In the genomic region with DNA sequence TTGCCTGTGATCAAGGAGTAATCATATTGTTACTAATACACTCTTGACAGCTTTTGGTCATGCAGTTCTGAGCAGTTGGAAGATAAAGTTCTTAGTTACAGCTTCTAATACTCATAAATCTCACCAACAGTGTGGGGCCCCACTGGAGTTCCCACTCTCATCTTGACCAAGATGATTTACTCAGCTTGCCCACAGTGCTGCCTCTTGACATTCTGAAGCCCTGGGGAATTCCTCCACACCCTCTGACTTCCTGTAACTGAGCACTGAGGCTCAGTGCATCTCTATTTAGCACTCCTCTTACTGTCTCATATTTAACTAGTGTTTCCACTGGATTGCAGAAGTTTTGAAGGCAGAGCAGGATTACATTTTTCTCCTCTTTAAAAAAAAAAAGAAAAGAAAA, we compare ENCODE assay signal across 8 cellular contexts. TPM values are rescaled to one million over a fixed set of nuclear protein-coding genes. Genes with fewer than 3 reads are reported as not detected.
DNase-seq lines count a peak whose midpoint lies in the region; ATAC-seq lines count a peak whose summit lies in the region.

No MANE protein-coding gene starts in this region.

- peaks cover 22% of the 10 kb centered on the region for H3K36me3 Mint-ChIP-seq in activated T-helper 1 cell treated with anti-CD3 and anti-CD28 coated beads, Interleukin-12 subunit alpha, Interleukin-12 subunit beta, Interleukin-2, Interleukin-4 antibody, amounts not matched to agents 30 ng/mL and 10 ng/mL and 1 ng/mL, durations not matched to agents 14 hours and 24 hours and 36 hours (ENCODE audit: low read depth)

- H3K27me3 Mint-ChIP-seq in activated T-helper 1 cell treated with anti-CD3 and anti-CD28 coated beads, Interleukin-12 subunit alpha, Interleukin-12 subunit beta, Interleukin-2, Interleukin-4 antibody, amounts not matched to agents 30 ng/mL and 10 ng/mL and 1 ng/mL, durations not matched to agents 14 hours and 24 hours and 36 hours (ENCODE audit: insufficient read depth) = no peaks in the 10 kb centered on the region

- peak; percentile 58 for ATAC-seq in HG02870 (IDR thresholded peaks at IDR 0.05; ENCODE audit: unreplicated experiment)

- peak overlapping the region; percentile 98 for H3K4me3 Mint-ChIP-seq in activated T-helper 1 cell treated with anti-CD3 and anti-CD28 coated beads, Interleukin-12 subunit alpha, Interleukin-12 subunit beta, Interleukin-2, Interleukin-4 antibody, amounts not matched to agents 30 ng/mL and 10 ng/mL and 1 ng/mL, durations not matched to agents 14 hours and 24 hours and 36 hours

- DNase-seq in DMS 273 (lab: John Stamatoyannopoulos, UW; ENCODE audit: unreplicated experiment) (peak; percentile 7), DMS 273 treated with DMSO at 0.1 percent for 48 hours (lab: John Stamatoyannopoulos, UW) (no peak), OCI-M1 (lab: John Stamatoyannopoulos, UW) (peak; percentile 66), iris pigment epithelial cell (ENCODE audit: low read depth) (peak; percentile 95), D341Med (ENCODE audit: low spot score) (no peak)
- peak; percentile 68 for DNase-seq in activated T-helper 1 cell treated with anti-CD3 and anti-CD28 coated beads, Interleukin-12 subunit alpha, Interleukin-12 subunit beta, Interleukin-2, Interleukin-4 antibody, amounts not matched to agents 30 ng/mL and 10 ng/mL and 1 ng/mL, durations not matched to agents 14 hours and 24 hours and 36 hours (ENCODE audit: low spot score)
- DNase-seq in stimulated activated CD8-positive, alpha-beta memory T cell treated with anti-CD3 and anti-CD28 coated beads, Interleukin-15, amount 100 ng/mL, for 48 hours (ENCODE audit: low read depth in 2 of 2) = peak; percentile 66 to 73

- intact Hi-C loops in activated T-helper 1 cell treated with anti-CD3 and anti-CD28 coated beads, Interleukin-12 subunit alpha, Interleukin-12 subunit beta, Interleukin-2, Interleukin-4 antibody, amounts not matched to agents 30 ng/mL and 10 ng/mL and 1 ng/mL, durations not matched to agents 14 hours and 24 hours and 36 hours (cut with micrococcal nuclease) = loop anchor here (1.0 to 10.0 kb wide), 5 partner anchors 24 to 2002 kb away; a partner anchor contains a TSS

- H3K9me3 Mint-ChIP-seq in activated T-helper 1 cell treated with anti-CD3 and anti-CD28 coated beads, Interleukin-12 subunit alpha, Interleukin-12 subunit beta, Interleukin-2, Interleukin-4 antibody, amounts not matched to agents 30 ng/mL and 10 ng/mL and 1 ng/mL, durations not matched to agents 14 hours and 24 hours and 36 hours = no peaks in the 10 kb centered on the region

- peak overlapping the region; percentile 94 for H3K27ac Mint-ChIP-seq in activated T-helper 1 cell treated with anti-CD3 and anti-CD28 coated beads, Interleukin-12 subunit alpha, Interleukin-12 subunit beta, Interleukin-2, Interleukin-4 antibody, amounts not matched to agents 30 ng/mL and 10 ng/mL and 1 ng/mL, durations not matched to agents 14 hours and 24 hours and 36 hours

- peaks cover 61% of the 10 kb centered on the region for H3K4me1 Mint-ChIP-seq in activated T-helper 1 cell treated with anti-CD3 and anti-CD28 coated beads, Interleukin-12 subunit alpha, Interleukin-12 subunit beta, Interleukin-2, Interleukin-4 antibody, amounts not matched to agents 30 ng/mL and 10 ng/mL and 1 ng/mL, durations not matched to agents 14 hours and 24 hours and 36 hours (ENCODE audit: low read depth)

RNA-seq across cellular contexts. Expression of a gene that starts 1.9 kb away (rescaled TPM):
- 147 and 156 TPM in 2 replicates for total RNA-seq in activated T-helper 1 cell treated with anti-CD3 and anti-CD28 coated beads, Interleukin-12 subunit alpha, Interleukin-12 subunit beta, Interleukin-2, Interleukin-4 antibody, amounts not matched to agents 30 ng/mL and 10 ng/mL and 1 ng/mL, durations not matched to agents 14 hours and 24 hours and 36 hours

RNA-seq across cellular contexts. Expression of a gene that starts 2.6 kb away (rescaled TPM):
- 113 and 117 TPM in 2 replicates for total RNA-seq in activated T-helper 1 cell treated with anti-CD3 and anti-CD28 coated beads, Interleukin-12 subunit alpha, Interleukin-12 subunit beta, Interleukin-2, Interleukin-4 antibody, amounts not matched to agents 30 ng/mL and 10 ng/mL and 1 ng/mL, durations not matched to agents 14 hours and 24 hours and 36 hours

RNA-seq across cellular contexts. Expression of a gene that starts 30.7 kb away (rescaled TPM):
- total RNA-seq in activated T-helper 1 cell treated with anti-CD3 and anti-CD28 coated beads, Interleukin-12 subunit alpha, Interleukin-12 subunit beta, Interleukin-2, Interleukin-4 antibody, amounts not matched to agents 30 ng/mL and 10 ng/mL and 1 ng/mL, durations not matched to agents 14 hours and 24 hours and 36 hours = 43.0 and 43.1 TPM in 2 replicates

RNA-seq across cellular contexts. Expression of a gene that starts 39.6 kb away (rescaled TPM):
- not detected in 2 replicates for total RNA-seq in activated T-helper 1 cell treated with anti-CD3 and anti-CD28 coated beads, Interleukin-12 subunit alpha, Interleukin-12 subunit beta, Interleukin-2, Interleukin-4 antibody, amounts not matched to agents 30 ng/mL and 10 ng/mL and 1 ng/mL, durations not matched to agents 14 hours and 24 hours and 36 hours

Comparison
In these comparisons a context has a peak if more than half of its experiments do, and no peak if none do; other contexts are left out.
1. DNase-seq: peak in DMS 273 (single experiment), OCI-M1 (single experiment), activated T-helper 1 cell treated with anti-CD3 and anti-CD28 coated beads, Interleukin-12 subunit alpha, Interleukin-12 subunit beta, Interleukin-2, Interleukin-4 antibody, amounts not matched to agents 30 ng/mL and 10 ng/mL and 1 ng/mL, durations not matched to agents 14 hours and 24 hours and 36 hours (single experiment), iris pigment epithelial cell (single experiment) and stimulated activated CD8-positive, alpha-beta memory T cell treated with anti-CD3 and anti-CD28 coated beads, Interleukin-15, amount 100 ng/mL, for 48 hours (2 of 2); none in DMS 273 treated with DMSO at 0.1 percent for 48 hours (single experiment) and D341Med (single experiment).